In genomic region chr3:21672303-21672702, GRCh38 we compare ENCODE assay signal across 14 cellular contexts.
A peak's percentile ranks its signal among the peaks of the same experiment; 100 is the strongest.
DNase-seq lines count a peak whose midpoint lies in the region; ATAC-seq, FAIRE-seq and TF ChIP-seq lines count a peak whose summit lies in the region.
"Had no signal": no experiment of that assay in that cellular context is flagged by ENCODE, and none has a peak within 500 bp of the region (broad histone marks: within the 10 kb centered on the region; RNA-seq: fewer than 3 reads in every experiment).

No MANE protein-coding gene starts in this region.

- no peaks in the 10 kb centered on the region for H3K9me3 Mint-ChIP-seq in activated CD4-positive, alpha-beta T cell treated with anti-CD3 and anti-CD28 coated beads, Interleukin-2, amount 10 ng/mL, durations not matched to agents 24 days and 14 days
- H3K9me3 Mint-ChIP-seq: activated CD8-positive, alpha-beta T cell treated with anti-CD3 and anti-CD28 coated beads for 36 hours; activated naive CD8-positive, alpha-beta T cell treated with anti-CD3 and anti-CD28 coated beads, Interleukin-2, amount 10 ng/mL, durations not matched to agents 7 days and 5 days had no signal

- H3K27me3 ChIP-seq in MG63 = no peaks in the 10 kb centered on the region
- H3K27me3 ChIP-seq in bronchial epithelial cell (ENCODE audit: control insufficient read depth, insufficient read depth, low read length) = no peaks in the 10 kb centered on the region
- H3K27me3 ChIP-seq: right atrium auricular region had no signal

- H3K4me1 Mint-ChIP-seq in activated CD4-positive, alpha-beta T cell treated with anti-CD3 and anti-CD28 coated beads, Interleukin-2, amount 10 ng/mL, durations not matched to agents 24 days and 14 days = no peaks in the 10 kb centered on the region
- H3K4me1 Mint-ChIP-seq: activated naive CD8-positive, alpha-beta T cell treated with anti-CD3 and anti-CD28 coated beads, Interleukin-2, amount 10 ng/mL, durations not matched to agents 7 days and 5 days had no signal

- no peaks in the 10 kb centered on the region for H3K9me3 ChIP-seq in MG63
- H3K9me3 ChIP-seq: lower lobe of right lung, right atrium auricular region had no signal

- ATAC-seq in HG03196 (IDR thresholded peaks at IDR 0.05; ENCODE audit: unreplicated experiment) = no peak
- ATAC-seq: activated CD8-positive, alpha-beta T cell treated with anti-CD3 and anti-CD28 coated beads for 36 hours had no signal

- H3K27ac Mint-ChIP-seq in activated CD4-positive, alpha-beta T cell treated with anti-CD3 and anti-CD28 coated beads, Interleukin-2, amount 10 ng/mL, durations not matched to agents 24 days and 14 days = no peak overlapping the region
- H3K27ac Mint-ChIP-seq: activated CD8-positive, alpha-beta T cell treated with anti-CD3 and anti-CD28 coated beads for 36 hours; activated naive CD8-positive, alpha-beta T cell treated with anti-CD3 and anti-CD28 coated beads, Interleukin-2, amount 10 ng/mL, durations not matched to agents 7 days and 5 days had no signal

- no peaks in the 10 kb centered on the region for H3K36me3 ChIP-seq in MG63
- H3K36me3 ChIP-seq in bronchial epithelial cell (ENCODE audit: control insufficient read depth, insufficient read depth, low read length) = no peaks in the 10 kb centered on the region
- H3K36me3 ChIP-seq: lower lobe of right lung, right atrium auricular region had no signal

- DNase-seq in AG09309 (ENCODE audit: low read depth) (peak; percentile 85), MG63 (peak; percentile 70), bronchial epithelial cell (ENCODE audit: low read depth) (peak; percentile 95), lung microvascular endothelial cell (ENCODE audit: low read depth in 2 of 2) (peak; percentile 57 to 98), head of caudate nucleus (no peak)
- DNase-seq in activated CD4-positive, alpha-beta T cell treated with anti-CD3 and anti-CD28 coated beads, Interleukin-2, amount 10 ng/mL, durations not matched to agents 24 days and 14 days = no peak
- no peak for DNase-seq in central memory CD4-positive, alpha-beta T cell
- DNase-seq: activated CD8-positive, alpha-beta T cell treated with anti-CD3 and anti-CD28 coated beads for 36 hours; activated naive CD8-positive, alpha-beta T cell treated with anti-CD3 and anti-CD28 coated beads, Interleukin-2, amount 10 ng/mL, durations not matched to agents 7 days and 5 days; C1 segment of cervical spinal cord; lower lobe of right lung; NCI-H524 had no signal

- TF ChIP-seq CTCF in AG09309 (IDR thresholded peaks at IDR 0.05; ENCODE audit: control insufficient read depth, insufficient read depth, low read depth, low read length, missing control alignments) (no peak), bronchial epithelial cell (IDR thresholded peaks at IDR 0.05; ENCODE audit: insufficient read depth, low read length, severe bottlenecking) (no peak)

- FAIRE-seq in bronchial epithelial cell (lab: Jason Lieb, UNC) = no peak

- no peaks in the 10 kb centered on the region for H3K36me3 Mint-ChIP-seq in activated CD4-positive, alpha-beta T cell treated with anti-CD3 and anti-CD28 coated beads, Interleukin-2, amount 10 ng/mL, durations not matched to agents 24 days and 14 days (ENCODE audit: low read depth)
- H3K36me3 Mint-ChIP-seq: activated naive CD8-positive, alpha-beta T cell treated with anti-CD3 and anti-CD28 coated beads, Interleukin-2, amount 10 ng/mL, durations not matched to agents 7 days and 5 days had no signal

- H3K4me3 Mint-ChIP-seq in activated CD4-positive, alpha-beta T cell treated with anti-CD3 and anti-CD28 coated beads, Interleukin-2, amount 10 ng/mL, durations not matched to agents 24 days and 14 days = no peak overlapping the region
- H3K4me3 Mint-ChIP-seq: activated CD8-positive, alpha-beta T cell treated with anti-CD3 and anti-CD28 coated beads for 36 hours; activated naive CD8-positive, alpha-beta T cell treated with anti-CD3 and anti-CD28 coated beads, Interleukin-2, amount 10 ng/mL, durations not matched to agents 7 days and 5 days had no signal

- H3K27me3 Mint-ChIP-seq in activated CD4-positive, alpha-beta T cell treated with anti-CD3 and anti-CD28 coated beads, Interleukin-2, amount 10 ng/mL, durations not matched to agents 24 days and 14 days = no peaks in the 10 kb centered on the region
- H3K27me3 Mint-ChIP-seq: activated CD8-positive, alpha-beta T cell treated with anti-CD3 and anti-CD28 coated beads for 36 hours; activated naive CD8-positive, alpha-beta T cell treated with anti-CD3 and anti-CD28 coated beads, Interleukin-2, amount 10 ng/mL, durations not matched to agents 7 days and 5 days had no signal

- intact Hi-C loops in activated CD4-positive, alpha-beta T cell treated with anti-CD3 and anti-CD28 coated beads, Interleukin-2, amount 10 ng/mL, durations not matched to agents 24 days and 14 days (cut with micrococcal nuclease) = no loop called here
- intact Hi-C loops in head of caudate nucleus (cut with DNase I) = no loop called here

- H3K4me3 ChIP-seq in AG09309 (ENCODE audit: control insufficient read depth, low read depth, low read length) (no peak overlapping the region), MG63 (no peak overlapping the region), bronchial epithelial cell (ENCODE audit: low read depth, low read length) (no peak overlapping the region)
- H3K4me3 ChIP-seq: lower lobe of right lung, right atrium auricular region had no signal

Comparison
In these comparisons a context has a peak if more than half of its experiments do, and no peak if none do; other contexts are left out.
1. DNase-seq: peak in AG09309 (single experiment), MG63 (single experiment), bronchial epithelial cell (single experiment) and lung microvascular endothelial cell (2 of 2); none in activated CD4-positive, alpha-beta T cell treated with anti-CD3 and anti-CD28 coated beads, Interleukin-2, amount 10 ng/mL, durations not matched to agents 24 days and 14 days (single experiment), central memory CD4-positive, alpha-beta T cell (single experiment) and head of caudate nucleus (0 of 42).